ENCODE assay signal across 1 cellular context in genomic region chr14:64363265-64363840, GRCh38.
TF ChIP-seq lines count a peak whose summit lies in the region.

No MANE protein-coding gene starts in this region.

TF ChIP-seq in K562, 482 proteins besides CTCF, POLR2A, EP300 and RAD21 (continued from another document):
- no peak for TF ChIP-seq RERE (CRISPR knock-in tag; IDR thresholded peaks at IDR 0.05; ENCODE audit: borderline replicate concordance)
- peak; percentile 100 for TF ChIP-seq ELF4 (CRISPR knock-in tag; IDR thresholded peaks at IDR 0.05)
- TF ChIP-seq MAX (CRISPR knock-in tag; IDR thresholded peaks at IDR 0.05): no peak
